23 cellular contexts compared by ENCODE assay signal in the genomic region with DNA sequence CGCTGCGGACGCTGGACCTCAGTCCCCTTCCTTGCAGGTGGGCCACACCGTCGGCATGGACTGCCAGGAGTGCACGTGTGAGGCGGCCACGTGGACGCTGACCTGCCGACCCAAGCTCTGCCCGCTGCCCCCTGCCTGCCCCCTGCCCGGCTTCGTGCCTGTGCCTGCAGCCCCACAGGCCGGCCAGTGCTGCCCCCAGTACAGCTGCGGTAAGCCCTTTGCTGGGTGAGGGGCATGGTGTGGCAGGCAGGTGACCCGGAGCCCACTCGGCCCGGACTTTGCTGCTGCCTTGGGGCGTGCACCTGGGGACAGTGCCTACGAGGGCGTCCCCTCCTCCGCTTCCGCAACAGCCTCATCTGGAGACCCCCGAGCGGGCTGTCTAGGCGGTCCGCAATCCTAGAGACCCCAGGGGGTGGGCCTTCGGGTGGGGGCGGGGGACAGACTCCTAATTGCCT. TPM values are rescaled to one million over a fixed set of nuclear protein-coding genes. Genes with fewer than 3 reads are reported as not detected.
DNase-seq lines count a peak whose midpoint lies in the region; ATAC-seq and TF ChIP-seq lines count a peak whose summit lies in the region.
"Had no signal": no experiment of that assay in that cellular context is flagged by ENCODE, and none has a peak within 500 bp of the region (broad histone marks: within the 10 kb centered on the region; RNA-seq: fewer than 3 reads in every experiment).

No MANE protein-coding gene starts in this region.

- H3K4me1 Mint-ChIP-seq in natural killer cell = no peaks in the 10 kb centered on the region
- no peaks in the 10 kb centered on the region for H3K4me1 Mint-ChIP-seq in natural killer cell treated with Interleukin-12 subunit alpha and Interleukin-12 subunit beta and Interleukin-15 and Interleukin-18, amount 100 ng/mL, for 72 hours (ENCODE audit: low read depth in 2 of 2)
- H3K4me1 Mint-ChIP-seq: activated CD4-positive, alpha-beta T cell treated with anti-CD3 and anti-CD28 coated beads, Interleukin-2, amount 10 ng/mL, durations not matched to agents 7 days and 5 days; neural progenitor cell had no signal

- no peaks in the 10 kb centered on the region for H3K27me3 Mint-ChIP-seq in natural killer cell (ENCODE audit: low read depth in 2 of 2)
- no peaks in the 10 kb centered on the region for H3K27me3 Mint-ChIP-seq in natural killer cell treated with Interleukin-12 subunit alpha and Interleukin-12 subunit beta and Interleukin-15 and Interleukin-18, amount 100 ng/mL, for 72 hours
- H3K27me3 Mint-ChIP-seq: activated CD4-positive, alpha-beta T cell treated with anti-CD3 and anti-CD28 coated beads, Interleukin-2, amount 10 ng/mL, durations not matched to agents 7 days and 5 days had no signal

- H3K27ac Mint-ChIP-seq in natural killer cell = no peak overlapping the region
- no peak overlapping the region for H3K27ac Mint-ChIP-seq in natural killer cell treated with Interleukin-12 subunit alpha and Interleukin-12 subunit beta and Interleukin-15 and Interleukin-18, amount 100 ng/mL, for 72 hours
- H3K27ac Mint-ChIP-seq: activated CD4-positive, alpha-beta T cell treated with anti-CD3 and anti-CD28 coated beads, Interleukin-2, amount 10 ng/mL, durations not matched to agents 7 days and 5 days; activated T-helper 2 cell treated with anti-CD3 and anti-CD28 coated beads, Interferon-gamma antibody, Interleukin-2, Interleukin-4, amounts not matched to agents 10 μg/mL and 5 μg/mL and 100 μg/mL, durations not matched to agents 14 hours and 24 hours and 36 hours; neural progenitor cell; T-helper 1 cell treated with Interleukin-12 subunit alpha and Interleukin-12 subunit beta and Interleukin-4 antibody, amounts not matched to agents 30 μg/mL and 1 μg/mL, for 36 hours had no signal

- no peak overlapping the region for H3K4me3 Mint-ChIP-seq in natural killer cell
- H3K4me3 Mint-ChIP-seq in natural killer cell treated with Interleukin-12 subunit alpha and Interleukin-12 subunit beta and Interleukin-15 and Interleukin-18, amount 100 ng/mL, for 72 hours = no peak overlapping the region
- H3K4me3 Mint-ChIP-seq: activated CD4-positive, alpha-beta T cell treated with anti-CD3 and anti-CD28 coated beads, Interleukin-2, amount 10 ng/mL, durations not matched to agents 7 days and 5 days; neural progenitor cell; T-helper 1 cell treated with Interleukin-12 subunit alpha and Interleukin-12 subunit beta and Interleukin-4 antibody, amounts not matched to agents 30 μg/mL and 1 μg/mL, for 36 hours had no signal

- DNase-seq in natural killer cell = peak; percentile 11
- DNase-seq in natural killer cell treated with Interleukin-12 subunit alpha and Interleukin-12 subunit beta and Interleukin-15 and Interleukin-18, amount 100 ng/mL, for 72 hours (ENCODE audit: low spot score) = no peak
- DNase-seq in left cardiac atrium = peak; percentile 15
- peak in 6 of 10 donors; percentile 6 to 77 (median 37) for DNase-seq in posterior cingulate gyrus
- no peak for DNase-seq in effector CD4-positive, alpha-beta T cell
- no peak for DNase-seq in NCI-H524 treated with DMSO at 0.1 percent for 48 hours (lab: John Stamatoyannopoulos, UW)
- DNase-seq: activated CD4-positive, alpha-beta T cell treated with anti-CD3 and anti-CD28 coated beads, Interleukin-2, amount 10 ng/mL, durations not matched to agents 7 days and 5 days; amniotic stem cell; NCI-H1417; NCI-H446 treated with DMSO at 0.1 percent for 48 hours; PC-9; SJCRH30; stimulated activated CD4-positive, alpha-beta T cell treated with anti-CD3 and anti-CD28 coated beads, Interleukin-15, amount 100 ng/mL, for 24 hours had no signal

- no peaks in the 10 kb centered on the region for H3K36me3 Mint-ChIP-seq in natural killer cell
- no peaks in the 10 kb centered on the region for H3K36me3 Mint-ChIP-seq in natural killer cell treated with Interleukin-12 subunit alpha and Interleukin-12 subunit beta and Interleukin-15 and Interleukin-18, amount 100 ng/mL, for 72 hours
- H3K36me3 Mint-ChIP-seq: neural progenitor cell had no signal

- no peak for TF ChIP-seq CTCF in natural killer cell (IDR thresholded peaks at IDR 0.05)

- ATAC-seq in natural killer cell (no peak), left cardiac atrium (no peak), HG02763 (IDR thresholded peaks at IDR 0.05; ENCODE audit: unreplicated experiment) (no peak), GM18868 (IDR thresholded peaks at IDR 0.05; ENCODE audit: unreplicated experiment) (no peak)
- ATAC-seq in natural killer cell treated with Interleukin-12 subunit alpha and Interleukin-12 subunit beta and Interleukin-15 and Interleukin-18, amount 100 ng/mL, for 72 hours = no peak

- intact Hi-C loops in natural killer cell (cut with micrococcal nuclease) = no loop called here
- intact Hi-C loops in left cardiac atrium (cut with DNase I) = no loop called here
- intact Hi-C loops in posterior cingulate gyrus (cut with DNase I) = no loop called here

- no peaks in the 10 kb centered on the region for H3K9me3 Mint-ChIP-seq in natural killer cell
- no peaks in the 10 kb centered on the region for H3K9me3 Mint-ChIP-seq in natural killer cell treated with Interleukin-12 subunit alpha and Interleukin-12 subunit beta and Interleukin-15 and Interleukin-18, amount 100 ng/mL, for 72 hours
- H3K9me3 Mint-ChIP-seq: activated CD4-positive, alpha-beta T cell treated with anti-CD3 and anti-CD28 coated beads, Interleukin-2, amount 10 ng/mL, durations not matched to agents 7 days and 5 days; activated T-helper 2 cell treated with anti-CD3 and anti-CD28 coated beads, Interferon-gamma antibody, Interleukin-2, Interleukin-4, amounts not matched to agents 10 μg/mL and 5 μg/mL and 100 μg/mL, durations not matched to agents 14 hours and 24 hours and 36 hours; neural progenitor cell; T-helper 1 cell treated with Interleukin-12 subunit alpha and Interleukin-12 subunit beta and Interleukin-4 antibody, amounts not matched to agents 30 μg/mL and 1 μg/mL, for 36 hours had no signal

RNA-seq across cellular contexts. Expression of a gene that starts 25.4 kb away (rescaled TPM):
- total RNA-seq in natural killer cell (not detected), left cardiac atrium (not detected)
- not detected for total RNA-seq in natural killer cell treated with Interleukin-12 subunit alpha and Interleukin-12 subunit beta and Interleukin-15 and Interleukin-18, amount 100 ng/mL, for 72 hours
- total RNA-seq: activated CD4-positive, alpha-beta T cell treated with anti-CD3 and anti-CD28 coated beads, Interleukin-2, amount 10 ng/mL, durations not matched to agents 7 days and 5 days; activated T-helper 2 cell treated with anti-CD3 and anti-CD28 coated beads, Interferon-gamma antibody, Interleukin-2, Interleukin-4, amounts not matched to agents 10 μg/mL and 5 μg/mL and 100 μg/mL, durations not matched to agents 14 hours and 24 hours and 36 hours; dermis microvascular lymphatic vessel endothelial cell; endothelial cell of umbilical vein; MCF 10A; renal cortical epithelial cell; SJCRH30; urinary bladder had no signal

RNA-seq across cellular contexts. Expression of a gene that starts 39.7 kb away (rescaled TPM):
- total RNA-seq in natural killer cell (not detected), left cardiac atrium (not detected)
- not detected for total RNA-seq in natural killer cell treated with Interleukin-12 subunit alpha and Interleukin-12 subunit beta and Interleukin-15 and Interleukin-18, amount 100 ng/mL, for 72 hours
- total RNA-seq: activated CD4-positive, alpha-beta T cell treated with anti-CD3 and anti-CD28 coated beads, Interleukin-2, amount 10 ng/mL, durations not matched to agents 7 days and 5 days; activated T-helper 2 cell treated with anti-CD3 and anti-CD28 coated beads, Interferon-gamma antibody, Interleukin-2, Interleukin-4, amounts not matched to agents 10 μg/mL and 5 μg/mL and 100 μg/mL, durations not matched to agents 14 hours and 24 hours and 36 hours; dermis microvascular lymphatic vessel endothelial cell; endothelial cell of umbilical vein; MCF 10A; renal cortical epithelial cell; SJCRH30; urinary bladder had no signal

Comparison
In these comparisons a context has a peak if more than half of its experiments do, and no peak if none do; other contexts are left out.
1. DNase-seq: peak in natural killer cell (single experiment), left cardiac atrium (single experiment) and posterior cingulate gyrus (6 of 10); none in natural killer cell treated with Interleukin-12 subunit alpha and Interleukin-12 subunit beta and Interleukin-15 and Interleukin-18, amount 100 ng/mL, for 72 hours (single experiment), effector CD4-positive, alpha-beta T cell (single experiment) and NCI-H524 treated with DMSO at 0.1 percent for 48 hours (single experiment).